19 cellular contexts compared by ENCODE assay signal in the genomic region with DNA sequence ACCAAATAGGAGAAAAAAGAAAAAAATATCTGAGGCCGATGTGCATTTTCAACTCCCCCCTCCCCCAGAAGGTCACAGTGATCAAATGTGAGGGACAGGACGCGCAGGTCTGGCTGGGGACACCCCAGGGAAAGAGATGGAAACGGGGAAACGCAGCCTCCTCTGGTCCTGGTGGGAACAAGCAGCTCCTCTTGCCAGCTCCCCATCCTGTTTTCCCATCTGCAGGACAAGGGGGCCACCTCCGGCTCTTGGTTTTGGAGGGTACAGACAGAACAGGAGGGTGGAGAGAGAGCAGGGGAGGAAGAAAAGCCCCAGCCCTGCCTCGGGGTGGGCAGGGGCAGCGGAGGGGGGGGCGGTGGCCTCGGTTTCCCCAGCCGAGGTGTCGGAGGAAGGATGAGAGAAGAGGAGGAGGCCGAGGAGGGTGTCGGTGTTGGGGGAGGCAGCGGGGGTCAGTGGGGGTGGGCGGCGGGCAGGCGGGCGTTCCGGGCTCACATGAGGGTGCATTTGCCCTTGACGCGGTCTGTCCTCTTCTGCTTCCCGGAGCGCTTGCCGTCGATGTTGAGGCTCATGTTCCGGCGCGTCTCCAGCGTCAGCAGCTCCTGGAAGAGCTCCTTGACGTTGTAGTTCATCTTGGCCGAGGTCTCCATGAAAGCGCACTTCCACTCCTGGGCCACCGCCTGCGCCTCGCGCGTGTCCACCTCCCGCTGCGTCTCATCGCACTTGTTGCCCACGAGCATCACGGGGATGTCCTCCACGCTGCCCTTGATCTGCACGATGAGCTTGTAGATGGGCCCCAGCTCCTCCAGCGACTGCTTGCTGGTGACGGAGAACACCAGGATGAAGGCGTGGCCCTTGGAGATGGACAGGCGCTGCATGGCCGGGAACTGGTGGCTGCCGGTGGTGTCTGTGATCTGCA. TPM values are rescaled to one million over a fixed set of nuclear protein-coding genes. Genes with fewer than 3 reads are reported as not detected.
A peak's percentile ranks its signal among the peaks of the same experiment; 100 is the strongest.
DNase-seq lines count a peak whose midpoint lies in the region; ATAC-seq, FAIRE-seq and TF ChIP-seq lines count a peak whose summit lies in the region.
"Had no signal": no experiment of that assay in that cellular context is flagged by ENCODE, and none has a peak within 500 bp of the region (broad histone marks: within the 10 kb centered on the region; RNA-seq: fewer than 3 reads in every experiment).

No MANE protein-coding gene starts in this region.

- H3K14ac ChIP-seq in trophoblast cell (ENCODE audit: low read length): no peak overlapping the region

- H3K27ac ChIP-seq in left ventricle myocardium inferior (replicated peaks): no peak overlapping the region
- no peak overlapping the region for H3K27ac ChIP-seq in HEK293 (ENCODE audit: extremely low read depth, low read depth, low read length)
- no peak overlapping the region for H3K27ac ChIP-seq in kidney (ENCODE audit: low read depth in 2 of 2, low read length in 2 of 2)
- H3K27ac ChIP-seq in trophoblast cell (ENCODE audit: low read depth, low read length): no peak overlapping the region
- no peak overlapping the region for H3K27ac ChIP-seq in tibial nerve
- H3K27ac ChIP-seq: C4-2B, HL-60 had no signal

- H3K4me1 Mint-ChIP-seq in activated CD8-positive, alpha-beta T cell treated with anti-CD3 and anti-CD28 coated beads for 36 hours (ENCODE audit: low read depth): peaks cover 3% of the 10 kb centered on the region

- peaks cover 10% of the 10 kb centered on the region for H3K9me3 Mint-ChIP-seq in activated CD8-positive, alpha-beta T cell treated with anti-CD3 and anti-CD28 coated beads for 36 hours

- H3K9ac ChIP-seq in kidney (ENCODE audit: low read length in 2 of 2) (no peak overlapping the region), trophoblast cell (ENCODE audit: low read length) (no peak overlapping the region)

- H3K27me3 Mint-ChIP-seq in activated CD8-positive, alpha-beta T cell treated with anti-CD3 and anti-CD28 coated beads for 36 hours: peaks cover 13% of the 10 kb centered on the region

- H2BK120ac ChIP-seq in trophoblast cell (ENCODE audit: insufficient read depth, low read length, poor library complexity): no peak overlapping the region

- no peaks in the 10 kb centered on the region for H3K36me3 Mint-ChIP-seq in activated CD8-positive, alpha-beta T cell treated with anti-CD3 and anti-CD28 coated beads for 36 hours (ENCODE audit: low read depth)
- H3K36me3 Mint-ChIP-seq: CD8-positive, alpha-beta T cell had no signal

- no peak for FAIRE-seq in kidney (lab: Jason Lieb, UNC)

- H2BK5ac ChIP-seq in trophoblast cell (ENCODE audit: low read depth, low read length, poor library complexity): no peak overlapping the region

- CTCF ChIA-PET in HEK293 (lab: Yijun Ruan, JAX): no interaction called here
- CTCF ChIA-PET in activated CD8-positive, alpha-beta T cell treated with anti-CD3 and anti-CD28 coated beads for 36 hours (lab: Charles Lee): interaction anchor here (1.1 kb wide), 1 partner anchor 68 kb away, joined by 5 read pairs; no protein-coding TSS in a partner anchor

- H3K36me3 ChIP-seq in left ventricle myocardium inferior (peaks cover 5% of the 10 kb centered on the region), HEK293 (ENCODE audit: control insufficient read depth in 2 of 2, insufficient read depth in 1 of 2, low read length in 2 of 2) (peaks cover 0 to 27% of the 10 kb centered on the region in 2 experiments; a peak in 1 of 3 replicates), kidney (ENCODE audit: control insufficient read depth in 1 of 2, insufficient read depth in 2 of 2, low read length in 2 of 2) (no peaks in the 10 kb centered on the region), trophoblast cell (ENCODE audit: control insufficient read depth in 1 of 2, insufficient read depth in 2 of 2, low read length in 2 of 2) (no peaks in the 10 kb centered on the region), tibial nerve (no peaks in the 10 kb centered on the region)
- H3K36me3 ChIP-seq: HAP-1 had no signal

- H3K27me3 ChIP-seq in left ventricle myocardium inferior (ENCODE audit: low read depth) (peaks cover 61% of the 10 kb centered on the region), trophoblast cell (ENCODE audit: insufficient read depth, low read length) (peaks cover 24% of the 10 kb centered on the region), tibial nerve (peaks cover 0 to 36% of the 10 kb centered on the region in 2 donors)
- H3K27me3 ChIP-seq: BE2C had no signal

- H3K27ac Mint-ChIP-seq in activated CD8-positive, alpha-beta T cell treated with anti-CD3 and anti-CD28 coated beads for 36 hours: no peak overlapping the region
- H3K27ac Mint-ChIP-seq: CD8-positive, alpha-beta T cell; HFFc6 had no signal

- TF ChIP-seq CTCF in left ventricle myocardium inferior (IDR thresholded peaks at IDR 0.05; ENCODE audit: borderline replicate concordance): no peak
- no peak for TF ChIP-seq CTCF in HEK293 (tag by site-specific recombination; IDR thresholded peaks at IDR 0.05)
- no peak for TF ChIP-seq CTCF in kidney (IDR thresholded peaks at IDR 0.05; ENCODE audit: borderline replicate concordance, extremely low read depth, insufficient read depth)
- no peak for TF ChIP-seq CTCF in activated CD8-positive, alpha-beta T cell treated with anti-CD3 and anti-CD28 coated beads for 36 hours (IDR thresholded peaks at IDR 0.05)
- no peak for TF ChIP-seq CTCF in tibial nerve (IDR thresholded peaks at IDR 0.05)

- peaks cover 12% of the 10 kb centered on the region for H3K9me3 ChIP-seq in left ventricle myocardium inferior (replicated peaks)
- H3K9me3 ChIP-seq in HEK293 (ENCODE audit: control insufficient read depth, insufficient read depth, low read depth, low read length): no peaks in the 10 kb centered on the region
- H3K9me3 ChIP-seq in kidney (ENCODE audit: control insufficient read depth in 1 of 2, low read length in 2 of 2): peaks cover 2 to 10% of the 10 kb centered on the region in 2 donors
- peaks cover 15% of the 10 kb centered on the region for H3K9me3 ChIP-seq in trophoblast cell (ENCODE audit: insufficient read depth, low read depth, low read length)
- peaks cover 0 to 12% (median 0%) of the 10 kb centered on the region in 4 donors for H3K9me3 ChIP-seq in tibial nerve

- H3K79me2 ChIP-seq in trophoblast cell (ENCODE audit: control insufficient read depth, insufficient read depth, low read length, poor library complexity): no peaks in the 10 kb centered on the region

- H2AFZ ChIP-seq in trophoblast cell (ENCODE audit: insufficient read depth, low read length, poor library complexity): no peak overlapping the region

- no CpG with 5 or more reads among the region's 51 CpGs for WGBS in trophoblast cell (ENCODE audit: extremely low coverage, insufficient coverage, insufficient read length)
- 89 to 91% methylated on average over 48 to 49 of the region's 51 CpGs for WGBS in tibial nerve, 2 donors

- peaks cover 24% of the 10 kb centered on the region for H3K4me1 ChIP-seq in left ventricle myocardium inferior
- no peaks in the 10 kb centered on the region for H3K4me1 ChIP-seq in HEK293 (ENCODE audit: control insufficient read depth, insufficient read depth, low read length)
- peaks cover 0 to 2% of the 10 kb centered on the region in 2 donors for H3K4me1 ChIP-seq in kidney (ENCODE audit: control insufficient read depth in 1 of 2, insufficient read depth in 1 of 2, low read depth in 1 of 2, low read length in 2 of 2)
- peaks cover 0 to 2% of the 10 kb centered on the region in 2 experiments for H3K4me1 ChIP-seq in trophoblast cell (ENCODE audit: control insufficient read depth in 1 of 2, insufficient read depth in 2 of 2, low read length in 2 of 2)
- peaks cover 0 to 21% (median 8%) of the 10 kb centered on the region in 4 donors for H3K4me1 ChIP-seq in tibial nerve
- H3K4me1 ChIP-seq: BE2C, HAP-1 had no signal

- H4K12ac ChIP-seq in trophoblast cell (ENCODE audit: low read depth, low read length): no peak overlapping the region

- H3K79me1 ChIP-seq in trophoblast cell (ENCODE audit: low read length): no peaks in the 10 kb centered on the region

- no peak overlapping the region for H2AK5ac ChIP-seq in trophoblast cell (ENCODE audit: low read length)

- no peak for TF ChIP-seq EP300 in tibial nerve (IDR thresholded peaks at IDR 0.05)

- no peak overlapping the region for H3K4me3 Mint-ChIP-seq in activated CD8-positive, alpha-beta T cell treated with anti-CD3 and anti-CD28 coated beads for 36 hours
- H3K4me3 Mint-ChIP-seq: CD8-positive, alpha-beta T cell; HFFc6 had no signal

- H3K4me3 ChIP-seq in left ventricle myocardium inferior (no peak overlapping the region), HEK293 (ENCODE audit: low read depth, low read length) (no peak overlapping the region), kidney (ENCODE audit: low read length in 2 of 2) (no peak overlapping the region), trophoblast cell (ENCODE audit: low read depth, low read length) (peak overlapping the region; percentile 34), tibial nerve (no peak overlapping the region)
- H3K4me3 ChIP-seq: HAP-1 had no signal

- ATAC-seq in left ventricle myocardium superior: no peak
- ATAC-seq in activated CD8-positive, alpha-beta T cell treated with anti-CD3 and anti-CD28 coated beads for 36 hours: no peak
- no peak for ATAC-seq in GM19467 (IDR thresholded peaks at IDR 0.05; ENCODE audit: unreplicated experiment)
- ATAC-seq: CD8-positive, alpha-beta T cell had no signal

- DNase-seq in left ventricle myocardium superior (peak; percentile 26), left ventricle myocardium inferior (no peak), kidney (peak; percentile 61), trophoblast cell (no peak), tibial nerve (ENCODE audit: low spot score in 2 of 2) (no peak)
- no peak for DNase-seq in activated CD8-positive, alpha-beta T cell treated with anti-CD3 and anti-CD28 coated beads for 36 hours
- DNase-seq: ACHN; BE2C; CD8-positive, alpha-beta T cell; COR-L47; DND-41; GF-D8; GOT3; HFFc6 had no signal

- intact Hi-C loops in left ventricle myocardium superior (cut with micrococcal nuclease) (no loop called here), left ventricle myocardium inferior (cut with micrococcal nuclease) (no loop called here), kidney (cut with DNase I) (no loop called here)
- intact Hi-C loops in activated CD8-positive, alpha-beta T cell treated with anti-CD3 and anti-CD28 coated beads for 36 hours (cut with micrococcal nuclease): no loop called here

- H3K18ac ChIP-seq in trophoblast cell (ENCODE audit: low read length): no peak overlapping the region

- H4K8ac ChIP-seq in trophoblast cell (ENCODE audit: low read depth, low read length): no peak overlapping the region

- no peak overlapping the region for H4K91ac ChIP-seq in trophoblast cell (ENCODE audit: low read depth, low read length)

- POLR2A ChIA-PET in HEK293 (lab: Yijun Ruan, JAX): interaction anchor here (0.6 kb wide), 2 partner anchors 196 to 211 kb away, joined by 3 to 4 read pairs; no protein-coding TSS in a partner anchor
- POLR2A ChIA-PET in activated CD8-positive, alpha-beta T cell treated with anti-CD3 and anti-CD28 coated beads for 36 hours (lab: Charles Lee): no interaction called here

- no peak overlapping the region for H3K23ac ChIP-seq in trophoblast cell (ENCODE audit: low read length)

- no peak for TF ChIP-seq POLR2A in tibial nerve (IDR thresholded peaks at IDR 0.05)

- no peak overlapping the region for H3K4me2 ChIP-seq in trophoblast cell (ENCODE audit: low read length)

- H2BK12ac ChIP-seq in trophoblast cell (ENCODE audit: low read length): no peak overlapping the region

- H3K4ac ChIP-seq in trophoblast cell (ENCODE audit: low read depth, low read length): no peak overlapping the region

RNA-seq across cellular contexts. Expression of a gene that starts 4.2 kb away (rescaled TPM):
- total RNA-seq in left ventricle myocardium superior: 241 TPM
- 195 TPM for total RNA-seq in left ventricle myocardium inferior
- 2.3 TPM for total RNA-seq in kidney
- polyA plus RNA-seq in kidney (ENCODE audit: insufficient read depth, low read depth, low replicate concordance): 7.6 TPM
- polyA plus RNA-seq in trophoblast cell (2013): 0.25 and 0.42 TPM in 2 replicates
- under 1 TPM in 1 of 2 experiments, not detected in 1; 0.09 TPM for total RNA-seq in activated CD8-positive, alpha-beta T cell treated with anti-CD3 and anti-CD28 coated beads for 36 hours
- under 1 TPM in 3 of 4 donors, not detected in 1; 0.59 to 0.90 (median 0.87) TPM for total RNA-seq in tibial nerve

RNA-seq across cellular contexts. Expression of a gene that starts 14.5 kb away (rescaled TPM):
- total RNA-seq in left ventricle myocardium superior: 39.3 TPM
- 46.6 TPM for total RNA-seq in left ventricle myocardium inferior
- total RNA-seq in kidney: 9.9 TPM
- 13.4 TPM for polyA plus RNA-seq in kidney (ENCODE audit: insufficient read depth, low read depth, low replicate concordance)
- polyA plus RNA-seq in trophoblast cell (2013): 2.2 and 2.4 TPM in 2 replicates
- total RNA-seq in activated CD8-positive, alpha-beta T cell treated with anti-CD3 and anti-CD28 coated beads for 36 hours: under 1 TPM; 0.27 to 0.32 TPM
- 1 to 10 TPM; 2.6 to 5.3 (median 3.5) TPM for total RNA-seq in tibial nerve

RNA-seq across cellular contexts. Expression of a gene that starts 22.8 kb away (rescaled TPM):
- 26.6 TPM for total RNA-seq in left ventricle myocardium superior
- total RNA-seq in left ventricle myocardium inferior: 22.6 TPM
- 31.1 TPM for total RNA-seq in kidney
- polyA plus RNA-seq in kidney (ENCODE audit: insufficient read depth, low read depth, low replicate concordance): 38.0 TPM
- 22.5 and 23.8 TPM in 2 replicates for polyA plus RNA-seq in trophoblast cell (2013)
- 10 to 100 TPM; 35.5 to 38.1 TPM for total RNA-seq in activated CD8-positive, alpha-beta T cell treated with anti-CD3 and anti-CD28 coated beads for 36 hours
- 10 to 100 TPM; 29.8 to 42.5 (median 36.2) TPM for total RNA-seq in tibial nerve

Comparison
In these comparisons a context has a peak if more than half of its experiments do, and no peak if none do; other contexts are left out.
1. DNase-seq: peak in left ventricle myocardium superior (single experiment) and kidney (single experiment); none in left ventricle myocardium inferior (single experiment), trophoblast cell (0 of 2), activated CD8-positive, alpha-beta T cell treated with anti-CD3 and anti-CD28 coated beads for 36 hours (single experiment) and tibial nerve (0 of 2).
2. RNA of a gene that starts 4.2 kb away (total RNA-seq): 241 TPM in left ventricle myocardium superior (single experiment) and 195 TPM in left ventricle myocardium inferior (single experiment); 2.3 TPM in kidney (single experiment), 0.59 to 0.90 TPM in tibial nerve and 0.09 TPM in activated CD8-positive, alpha-beta T cell treated with anti-CD3 and anti-CD28 coated beads for 36 hours; every median in the first group is over 10 times any median in the second.